Comparison of ENCODE assay signal across 8 cellular contexts in genomic region chr2:10304458-10305253, GRCh38. TPM values are rescaled to one million over a fixed set of nuclear protein-coding genes. Genes with fewer than 3 reads are reported as not detected.
DNase-seq lines count a peak whose midpoint lies in the region; ATAC-seq and TF ChIP-seq lines count a peak whose summit lies in the region.

No MANE protein-coding gene starts in this region.

- H3K27me3 ChIP-seq in HUES64 (ENCODE audit: insufficient read depth, low read length) (peaks cover 48% of the 10 kb centered on the region), iPS-18a (ENCODE audit: control insufficient read depth, insufficient read depth, low read length) (peaks cover 45% of the 10 kb centered on the region), spleen (replicated peaks in 1 of 7) (peaks cover 0 to 17% (median 0%) of the 10 kb centered on the region in 7 donors)

- TF ChIP-seq CTCF in spleen (IDR thresholded peaks at IDR 0.05 in 8 of 11, conservative IDR thresholded peaks at IDR 0.05 in 3 of 11), result no peak

- H3K36me3 Mint-ChIP-seq in activated naive CD8-positive, alpha-beta T cell treated with anti-CD3 and anti-CD28 coated beads for 36 hours, result peaks cover 18% of the 10 kb centered on the region

- H3K9ac ChIP-seq in HUES64 (ENCODE audit: low read depth, low read length), result no peak overlapping the region
- no peak overlapping the region for H3K9ac ChIP-seq in iPS-18a (ENCODE audit: low read length)

- intact Hi-C loops in spleen (cut with DNase I; ENCODE audit: low total_unique reads), result loop anchor here (10.0 kb wide), 1 partner anchor 100 kb away; no protein-coding TSS in a partner anchor

- DNase-seq in activated naive CD8-positive, alpha-beta T cell treated with anti-CD3 and anti-CD28 coated beads for 36 hours, result no peak
- DNase-seq in spleen (no peak), NCI-H128 (lab: John Stamatoyannopoulos, UW; ENCODE audit: unreplicated experiment) (no peak), kidney tubule cell (ENCODE audit: low spot score) (no peak), NCI-H187 treated with DMSO at 0.1 percent for 48 hours (lab: John Stamatoyannopoulos, UW) (no peak)

- peak overlapping the region; percentile 85 for H3K27ac Mint-ChIP-seq in activated naive CD8-positive, alpha-beta T cell treated with anti-CD3 and anti-CD28 coated beads for 36 hours

- H3K4me3 ChIP-seq in HUES64 (ENCODE audit: low read length), result peak overlapping the region; percentile 69
- H3K4me3 ChIP-seq in iPS-18a (ENCODE audit: low read length), result peak overlapping the region; percentile 65
- H3K4me3 ChIP-seq in spleen, result peak overlapping the region; percentile 88 to 99 (median 94)

- H3K9me3 ChIP-seq in HUES64 (ENCODE audit: insufficient read depth, low read depth, low read length) (no peaks in the 10 kb centered on the region), iPS-18a (ENCODE audit: control insufficient read depth, low read depth, low read length) (no peaks in the 10 kb centered on the region), spleen (no peaks in the 10 kb centered on the region)

- H3K4me1 ChIP-seq in HUES64 (ENCODE audit: insufficient read depth, low read length) (peaks cover 11% of the 10 kb centered on the region), iPS-18a (ENCODE audit: control insufficient read depth, low read depth, low read length) (peaks cover 11% of the 10 kb centered on the region), spleen (peaks cover 28 to 93% (median 70%) of the 10 kb centered on the region in 6 donors)

- peak overlapping the region; percentile 91 for H3K4me3 Mint-ChIP-seq in activated naive CD8-positive, alpha-beta T cell treated with anti-CD3 and anti-CD28 coated beads for 36 hours

- 14% methylated on average over 28 of the region's 28 CpGs for WGBS in HUES64
- WGBS in spleen, 5 donors, result 41 to 58% (median 46%) methylated on average over 16 to 28 of the region's 28 CpGs

- H3K27ac ChIP-seq in HUES64 (ENCODE audit: low read depth, low read length) (no peak overlapping the region), iPS-18a (ENCODE audit: low read length) (no peak overlapping the region), spleen (peak overlapping the region; percentile 6 to 96 (median 90))

- ATAC-seq in GM18861 (IDR thresholded peaks at IDR 0.05; ENCODE audit: unreplicated experiment), result no peak

- no peak for TF ChIP-seq POLR2A in spleen (IDR thresholded peaks at IDR 0.05)

- H3K36me3 ChIP-seq in HUES64 (ENCODE audit: insufficient read depth, low read length) (no peaks in the 10 kb centered on the region), iPS-18a (ENCODE audit: control insufficient read depth, low read depth, low read length) (no peaks in the 10 kb centered on the region), spleen (no peaks in the 10 kb centered on the region)

- no peaks in the 10 kb centered on the region for H3K27me3 Mint-ChIP-seq in activated naive CD8-positive, alpha-beta T cell treated with anti-CD3 and anti-CD28 coated beads for 36 hours

- H3K4me1 Mint-ChIP-seq in activated naive CD8-positive, alpha-beta T cell treated with anti-CD3 and anti-CD28 coated beads for 36 hours, result peaks cover 65% of the 10 kb centered on the region

- H3K9me3 Mint-ChIP-seq in activated naive CD8-positive, alpha-beta T cell treated with anti-CD3 and anti-CD28 coated beads for 36 hours, result no peaks in the 10 kb centered on the region

RNA-seq across cellular contexts. Expression of gene HPCAL1, which starts 2.0 kb away (rescaled TPM):
- polyA plus RNA-seq in HUES64 (2013, experiment 1 of 2), result 5.9 TPM
- 7.5 TPM for polyA plus RNA-seq in HUES64 (2013, experiment 2 of 2)
- total RNA-seq in activated naive CD8-positive, alpha-beta T cell treated with anti-CD3 and anti-CD28 coated beads for 36 hours, result 100 to 1,000 TPM; 100 to 105 TPM
- total RNA-seq in spleen, result 10 to 100 TPM; 42.3 to 80.6 (median 57.5) TPM
- polyA plus RNA-seq in spleen, result 10 to 100 TPM; 41.9 to 58.5 (median 57.9) TPM

Comparison
In these comparisons a context has a peak if more than half of its experiments do, and no peak if none do; other contexts are left out.
1. H3K27ac ChIP-seq: peak in spleen (8 of 8); none in HUES64 (single experiment) and iPS-18a (single experiment).
2. Peak in every context shown above with its lines, with median percentiles within 50 percentile points of each other: H3K4me3 ChIP-seq.